In the genomic region with DNA sequence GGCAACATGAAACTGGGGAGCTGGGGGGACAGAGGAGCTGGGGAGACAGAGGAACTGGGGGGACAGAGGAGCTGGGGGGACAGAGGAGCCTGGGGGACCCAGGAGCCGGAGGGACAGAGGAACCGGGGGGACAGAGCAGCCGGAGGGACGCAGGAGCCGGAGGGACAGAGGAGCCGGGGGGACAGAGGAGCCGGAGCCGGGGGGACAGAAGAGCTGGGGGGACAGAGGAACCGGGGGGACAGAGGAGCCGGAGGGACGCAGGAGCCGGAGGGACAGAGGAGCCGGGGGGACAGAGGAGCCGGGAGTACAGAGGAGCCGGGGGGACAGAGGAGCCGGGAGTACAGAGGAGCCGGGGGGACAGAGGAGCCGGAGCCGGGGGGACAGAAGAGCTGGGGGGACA, we compare ENCODE assay signal across 1 cellular context. TPM values are rescaled to one million over a fixed set of nuclear protein-coding genes. Genes with fewer than 3 reads are reported as not detected.
"Had no signal": no experiment of that assay in that cellular context is flagged by ENCODE, and none has a peak within 500 bp of the region (broad histone marks: within the 10 kb centered on the region; RNA-seq: fewer than 3 reads in every experiment).

No MANE protein-coding gene starts in this region.

RNA-seq across cellular contexts. Expression of gene CBFA2T3, which starts 25.1 kb away (rescaled TPM):
- total RNA-seq: lung microvascular endothelial cell had no signal
